In the genomic region with DNA sequence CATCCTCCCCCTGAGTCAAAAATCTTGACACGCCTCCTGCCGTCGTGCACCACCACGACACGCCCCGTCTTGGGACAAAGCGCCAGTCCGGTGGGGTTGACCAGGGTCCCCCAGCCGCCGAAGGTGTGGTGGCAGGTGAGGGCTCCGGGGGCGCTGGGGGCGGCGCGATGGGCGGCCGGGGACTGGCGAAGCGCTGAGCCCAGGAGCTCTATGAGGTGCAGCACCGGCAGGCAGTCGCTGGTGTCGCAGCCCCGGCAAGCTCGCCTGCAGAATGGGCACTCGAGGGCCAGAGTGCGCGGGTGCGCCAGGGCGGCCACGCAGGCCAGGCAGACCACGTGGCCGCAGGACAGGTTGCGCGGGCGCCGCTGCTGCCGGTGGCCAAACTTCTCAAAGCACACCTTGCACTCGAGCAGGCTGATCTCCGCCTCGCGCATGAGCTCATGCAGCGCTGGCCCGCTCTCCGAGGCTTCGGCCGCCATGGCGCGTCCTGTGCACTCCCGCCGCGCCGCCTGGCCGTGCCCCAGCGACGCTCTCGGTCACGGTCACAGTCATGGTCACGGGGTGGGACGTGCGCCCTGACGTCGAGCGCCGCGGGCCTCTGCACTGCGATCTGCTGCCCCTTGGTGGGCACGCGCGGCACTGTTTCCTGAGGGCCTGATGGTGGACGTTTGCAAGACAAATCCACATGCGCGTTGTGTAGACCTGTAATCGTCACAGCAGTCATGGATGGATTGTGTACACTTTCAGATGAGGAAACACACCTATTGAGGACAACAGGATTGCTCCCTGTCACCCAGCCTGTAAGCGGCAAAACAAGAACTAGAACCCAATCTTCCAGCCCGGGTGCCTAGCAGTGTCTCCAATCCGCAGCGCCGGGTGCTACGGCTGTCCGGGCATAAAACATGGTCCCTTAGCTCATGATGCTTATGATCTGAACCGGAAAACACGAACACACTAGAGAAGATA, we compare ENCODE assay signal across 1 cellular context.
A peak's percentile ranks its signal among the peaks of the same experiment; 100 is the strongest.
TF ChIP-seq lines count a peak whose summit lies in the region.

A gene (minus strand): TSS at position 550 of the 966 bp plus-strand sequence. CDS start 71 bp downstream, at position 479.

TF ChIP-seq in HepG2, 621 proteins besides CTCF, POLR2A, EP300 and RAD21 (continued from another document and continues in another):
- TF ChIP-seq, protein P1, sequence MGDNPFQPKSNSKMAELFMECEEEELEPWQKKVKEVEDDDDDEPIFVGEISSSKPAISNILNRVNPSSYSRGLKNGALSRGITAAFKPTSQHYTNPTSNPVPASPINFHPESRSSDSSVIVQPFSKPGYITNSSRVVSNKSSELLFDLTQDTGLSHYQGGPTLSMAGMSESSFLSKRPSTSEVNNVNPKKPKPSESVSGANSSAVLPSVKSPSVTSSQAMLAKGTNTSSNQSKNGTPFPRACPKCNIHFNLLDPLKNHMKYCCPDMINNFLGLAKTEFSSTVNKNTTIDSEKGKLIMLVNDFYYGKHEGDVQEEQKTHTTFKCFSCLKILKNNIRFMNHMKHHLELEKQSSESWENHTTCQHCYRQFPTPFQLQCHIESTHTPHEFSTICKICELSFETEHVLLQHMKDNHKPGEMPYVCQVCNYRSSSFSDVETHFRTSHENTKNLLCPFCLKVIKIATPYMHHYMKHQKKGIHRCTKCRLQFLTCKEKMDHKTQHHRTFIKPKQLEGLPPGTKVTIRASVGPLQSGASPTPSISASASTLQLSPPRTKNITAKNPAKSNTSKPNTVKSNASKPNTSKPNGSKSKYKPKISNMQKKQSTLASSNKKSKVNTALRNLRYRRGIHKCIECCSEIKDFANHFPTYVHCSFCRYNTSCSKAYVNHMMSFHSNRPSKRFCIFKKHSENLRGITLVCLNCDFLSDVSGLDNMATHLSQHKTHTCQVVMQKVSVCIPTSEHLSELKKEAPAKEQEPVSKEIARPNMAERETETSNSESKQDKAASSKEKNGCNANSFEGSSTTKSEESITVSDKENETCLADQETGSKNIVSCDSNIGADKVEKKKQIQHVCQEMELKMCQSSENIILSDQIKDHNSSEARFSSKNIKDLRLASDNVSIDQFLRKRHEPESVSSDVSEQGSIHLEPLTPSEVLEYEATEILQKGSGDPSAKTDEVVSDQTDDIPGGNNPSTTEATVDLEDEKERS (CRISPR knock-in tag; IDR thresholded peaks at IDR 0.05): peak; percentile 97
- peak; percentile 96 for TF ChIP-seq ZNF556 (CRISPR knock-in tag; IDR thresholded peaks at IDR 0.05; ENCODE audit: borderline replicate concordance)
- TF ChIP-seq CREB1 (IDR thresholded peaks at IDR 0.05): peak; percentile 89
- TF ChIP-seq CREB1 (CRISPR knock-in tag; IDR thresholded peaks at IDR 0.05): no peak
- TF ChIP-seq PTBP1 (IDR thresholded peaks at IDR 0.05; ENCODE audit: low read depth, low read length, poor library complexity, severe bottlenecking): no peak
- TF ChIP-seq ADNP (CRISPR knock-in tag; IDR thresholded peaks at IDR 0.05): no peak
- TF ChIP-seq, protein P2, sequence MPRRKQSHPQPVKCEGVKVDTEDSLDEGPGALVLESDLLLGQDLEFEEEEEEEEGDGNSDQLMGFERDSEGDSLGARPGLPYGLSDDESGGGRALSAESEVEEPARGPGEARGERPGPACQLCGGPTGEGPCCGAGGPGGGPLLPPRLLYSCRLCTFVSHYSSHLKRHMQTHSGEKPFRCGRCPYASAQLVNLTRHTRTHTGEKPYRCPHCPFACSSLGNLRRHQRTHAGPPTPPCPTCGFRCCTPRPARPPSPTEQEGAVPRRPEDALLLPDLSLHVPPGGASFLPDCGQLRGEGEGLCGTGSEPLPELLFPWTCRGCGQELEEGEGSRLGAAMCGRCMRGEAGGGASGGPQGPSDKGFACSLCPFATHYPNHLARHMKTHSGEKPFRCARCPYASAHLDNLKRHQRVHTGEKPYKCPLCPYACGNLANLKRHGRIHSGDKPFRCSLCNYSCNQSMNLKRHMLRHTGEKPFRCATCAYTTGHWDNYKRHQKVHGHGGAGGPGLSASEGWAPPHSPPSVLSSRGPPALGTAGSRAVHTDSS (CRISPR knock-in tag; conservative IDR thresholded peaks at IDR 0.05): 0 out of 2 replicates have a peak, but pooled peaks have one; percentile 52
- peak; percentile 89 for TF ChIP-seq KMT2B (CRISPR knock-in tag; IDR thresholded peaks at IDR 0.05)
- TF ChIP-seq ZC3H13 (CRISPR knock-in tag; IDR thresholded peaks at IDR 0.05): peak; percentile 92
- peak; percentile 100 for TF ChIP-seq TBL1XR1 (IDR thresholded peaks at IDR 0.05; ENCODE audit: borderline replicate concordance, low read length, partially characterized antibody)
- TF ChIP-seq EZH2 (conservative IDR thresholded peaks at IDR 0.05; ENCODE audit: low read depth, low read length): no peak
- no peak; the same call in 1 of the 2 replicates for TF ChIP-seq ZNF234 (CRISPR knock-in tag; conservative IDR thresholded peaks at IDR 0.05)
- peak; percentile 100 for TF ChIP-seq POGZ (CRISPR knock-in tag; IDR thresholded peaks at IDR 0.05)
- no peak; the same call in 1 of the 2 replicates for TF ChIP-seq SOX13 (IDR thresholded peaks at IDR 0.05)
- TF ChIP-seq SOX13 (CRISPR knock-in tag; conservative IDR thresholded peaks at IDR 0.05 in 1 of 2, IDR thresholded peaks at IDR 0.05 in 1 of 2): peak in 1 of 2 experiments; percentile 88; a peak in 2 of 4 replicates
- TF ChIP-seq REL (CRISPR knock-in tag; conservative IDR thresholded peaks at IDR 0.05): peak; percentile 89; the same call in 1 of the 2 replicates
- TF ChIP-seq PRPF4 (IDR thresholded peaks at IDR 0.05; ENCODE audit: low read depth, low read length, poor library complexity, severe bottlenecking): no peak
- TF ChIP-seq, protein P3, sequence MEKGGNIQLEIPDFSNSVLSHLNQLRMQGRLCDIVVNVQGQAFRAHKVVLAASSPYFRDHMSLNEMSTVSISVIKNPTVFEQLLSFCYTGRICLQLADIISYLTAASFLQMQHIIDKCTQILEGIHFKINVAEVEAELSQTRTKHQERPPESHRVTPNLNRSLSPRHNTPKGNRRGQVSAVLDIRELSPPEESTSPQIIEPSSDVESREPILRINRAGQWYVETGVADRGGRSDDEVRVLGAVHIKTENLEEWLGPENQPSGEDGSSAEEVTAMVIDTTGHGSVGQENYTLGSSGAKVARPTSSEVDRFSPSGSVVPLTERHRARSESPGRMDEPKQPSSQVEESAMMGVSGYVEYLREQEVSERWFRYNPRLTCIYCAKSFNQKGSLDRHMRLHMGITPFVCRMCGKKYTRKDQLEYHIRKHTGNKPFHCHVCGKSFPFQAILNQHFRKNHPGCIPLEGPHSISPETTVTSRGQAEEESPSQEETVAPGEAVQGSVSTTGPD (CRISPR knock-in tag; IDR thresholded peaks at IDR 0.05): no peak
- 0 out of 2 replicates have a peak, but pooled peaks have one; percentile 68 for TF ChIP-seq ZNF17 (CRISPR knock-in tag; IDR thresholded peaks at IDR 0.05)
- TF ChIP-seq, protein P4, sequence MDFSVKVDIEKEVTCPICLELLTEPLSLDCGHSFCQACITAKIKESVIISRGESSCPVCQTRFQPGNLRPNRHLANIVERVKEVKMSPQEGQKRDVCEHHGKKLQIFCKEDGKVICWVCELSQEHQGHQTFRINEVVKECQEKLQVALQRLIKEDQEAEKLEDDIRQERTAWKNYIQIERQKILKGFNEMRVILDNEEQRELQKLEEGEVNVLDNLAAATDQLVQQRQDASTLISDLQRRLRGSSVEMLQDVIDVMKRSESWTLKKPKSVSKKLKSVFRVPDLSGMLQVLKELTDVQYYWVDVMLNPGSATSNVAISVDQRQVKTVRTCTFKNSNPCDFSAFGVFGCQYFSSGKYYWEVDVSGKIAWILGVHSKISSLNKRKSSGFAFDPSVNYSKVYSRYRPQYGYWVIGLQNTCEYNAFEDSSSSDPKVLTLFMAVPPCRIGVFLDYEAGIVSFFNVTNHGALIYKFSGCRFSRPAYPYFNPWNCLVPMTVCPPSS (IDR thresholded peaks at IDR 0.05): no peak
- TF ChIP-seq MED13 (CRISPR knock-in tag; IDR thresholded peaks at IDR 0.05): no peak
- TF ChIP-seq SMARCC2 (IDR thresholded peaks at IDR 0.05): no peak
- TF ChIP-seq, protein P5, sequence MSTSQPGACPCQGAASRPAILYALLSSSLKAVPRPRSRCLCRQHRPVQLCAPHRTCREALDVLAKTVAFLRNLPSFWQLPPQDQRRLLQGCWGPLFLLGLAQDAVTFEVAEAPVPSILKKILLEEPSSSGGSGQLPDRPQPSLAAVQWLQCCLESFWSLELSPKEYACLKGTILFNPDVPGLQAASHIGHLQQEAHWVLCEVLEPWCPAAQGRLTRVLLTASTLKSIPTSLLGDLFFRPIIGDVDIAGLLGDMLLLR (CRISPR knock-in tag; IDR thresholded peaks at IDR 0.05): peak; percentile 98
- TF ChIP-seq, protein P6, sequence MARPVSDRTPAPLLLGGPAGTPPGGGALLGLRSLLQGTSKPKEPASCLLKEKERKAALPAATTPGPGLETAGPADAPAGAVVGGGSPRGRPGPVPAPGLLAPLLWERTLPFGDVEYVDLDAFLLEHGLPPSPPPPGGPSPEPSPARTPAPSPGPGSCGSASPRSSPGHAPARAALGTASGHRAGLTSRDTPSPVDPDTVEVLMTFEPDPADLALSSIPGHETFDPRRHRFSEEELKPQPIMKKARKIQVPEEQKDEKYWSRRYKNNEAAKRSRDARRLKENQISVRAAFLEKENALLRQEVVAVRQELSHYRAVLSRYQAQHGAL (CRISPR knock-in tag; IDR thresholded peaks at IDR 0.05; ENCODE audit: not compliant biosample characterization): no peak
- TF ChIP-seq ATF7-NPFF (CRISPR knock-in tag; IDR thresholded peaks at IDR 0.05; ENCODE audit: low read depth): peak; percentile 100
- no peak for TF ChIP-seq ZNF207 (IDR thresholded peaks at IDR 0.05; ENCODE audit: borderline replicate concordance)
- no peak; the same call in 1 of the 2 replicates for TF ChIP-seq ZNF75D (CRISPR knock-in tag; IDR thresholded peaks at IDR 0.05; ENCODE audit: borderline replicate concordance)
- peak; percentile 100 for TF ChIP-seq DNMT1 (CRISPR knock-in tag; IDR thresholded peaks at IDR 0.05)
- peak; percentile 91; the same call in 1 of the 2 replicates for TF ChIP-seq ZNF772 (CRISPR knock-in tag; IDR thresholded peaks at IDR 0.05)
- peak; percentile 70 for TF ChIP-seq MED8 (CRISPR knock-in tag; IDR thresholded peaks at IDR 0.05; ENCODE audit: insufficient replicate concordance)
- TF ChIP-seq ZNF766 (CRISPR knock-in tag; IDR thresholded peaks at IDR 0.05; ENCODE audit: borderline replicate concordance): peak; percentile 95; the same call in 1 of the 2 replicates
- no peak for TF ChIP-seq PCBP2 (optimal IDR thresholded peaks at IDR 0.05; ENCODE audit: low read depth, low read length, poor library complexity, severe bottlenecking)
- peak; percentile 90 for TF ChIP-seq FOXA3 (CRISPR knock-in tag; IDR thresholded peaks at IDR 0.05)
- TF ChIP-seq SMAD1 (CRISPR knock-in tag; IDR thresholded peaks at IDR 0.05; ENCODE audit: borderline replicate concordance, low read depth): peak; percentile 98; the same call in 1 of the 2 replicates
- TF ChIP-seq, protein P7, sequence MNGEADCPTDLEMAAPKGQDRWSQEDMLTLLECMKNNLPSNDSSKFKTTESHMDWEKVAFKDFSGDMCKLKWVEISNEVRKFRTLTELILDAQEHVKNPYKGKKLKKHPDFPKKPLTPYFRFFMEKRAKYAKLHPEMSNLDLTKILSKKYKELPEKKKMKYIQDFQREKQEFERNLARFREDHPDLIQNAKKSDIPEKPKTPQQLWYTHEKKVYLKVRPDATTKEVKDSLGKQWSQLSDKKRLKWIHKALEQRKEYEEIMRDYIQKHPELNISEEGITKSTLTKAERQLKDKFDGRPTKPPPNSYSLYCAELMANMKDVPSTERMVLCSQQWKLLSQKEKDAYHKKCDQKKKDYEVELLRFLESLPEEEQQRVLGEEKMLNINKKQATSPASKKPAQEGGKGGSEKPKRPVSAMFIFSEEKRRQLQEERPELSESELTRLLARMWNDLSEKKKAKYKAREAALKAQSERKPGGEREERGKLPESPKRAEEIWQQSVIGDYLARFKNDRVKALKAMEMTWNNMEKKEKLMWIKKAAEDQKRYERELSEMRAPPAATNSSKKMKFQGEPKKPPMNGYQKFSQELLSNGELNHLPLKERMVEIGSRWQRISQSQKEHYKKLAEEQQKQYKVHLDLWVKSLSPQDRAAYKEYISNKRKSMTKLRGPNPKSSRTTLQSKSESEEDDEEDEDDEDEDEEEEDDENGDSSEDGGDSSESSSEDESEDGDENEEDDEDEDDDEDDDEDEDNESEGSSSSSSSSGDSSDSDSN (CRISPR knock-in tag; IDR thresholded peaks at IDR 0.05): peak; percentile 87
- no peak for TF ChIP-seq ZNF557 (CRISPR knock-in tag; IDR thresholded peaks at IDR 0.05)
- TF ChIP-seq PRMT3 (CRISPR knock-in tag; IDR thresholded peaks at IDR 0.05; ENCODE audit: borderline replicate concordance, low read depth): peak; percentile 99
- TF ChIP-seq, protein P8, sequence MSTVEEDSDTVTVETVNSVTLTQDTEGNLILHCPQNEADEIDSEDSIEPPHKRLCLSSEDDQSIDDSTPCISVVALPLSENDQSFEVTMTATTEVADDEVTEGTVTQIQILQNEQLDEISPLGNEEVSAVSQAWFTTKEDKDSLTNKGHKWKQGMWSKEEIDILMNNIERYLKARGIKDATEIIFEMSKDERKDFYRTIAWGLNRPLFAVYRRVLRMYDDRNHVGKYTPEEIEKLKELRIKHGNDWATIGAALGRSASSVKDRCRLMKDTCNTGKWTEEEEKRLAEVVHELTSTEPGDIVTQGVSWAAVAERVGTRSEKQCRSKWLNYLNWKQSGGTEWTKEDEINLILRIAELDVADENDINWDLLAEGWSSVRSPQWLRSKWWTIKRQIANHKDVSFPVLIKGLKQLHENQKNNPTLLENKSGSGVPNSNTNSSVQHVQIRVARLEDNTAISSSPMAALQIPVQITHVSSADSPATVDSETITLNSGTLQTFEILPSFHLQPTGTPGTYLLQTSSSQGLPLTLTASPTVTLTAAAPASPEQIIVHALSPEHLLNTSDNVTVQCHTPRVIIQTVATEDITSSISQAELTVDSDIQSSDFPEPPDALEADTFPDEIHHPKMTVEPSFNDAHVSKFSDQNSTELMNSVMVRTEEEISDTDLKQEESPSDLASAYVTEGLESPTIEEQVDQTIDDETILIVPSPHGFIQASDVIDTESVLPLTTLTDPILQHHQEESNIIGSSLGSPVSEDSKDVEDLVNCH (CRISPR knock-in tag; IDR thresholded peaks at IDR 0.05): peak; percentile 92; the same call in 1 of the 2 replicates
- TF ChIP-seq, protein P9, sequence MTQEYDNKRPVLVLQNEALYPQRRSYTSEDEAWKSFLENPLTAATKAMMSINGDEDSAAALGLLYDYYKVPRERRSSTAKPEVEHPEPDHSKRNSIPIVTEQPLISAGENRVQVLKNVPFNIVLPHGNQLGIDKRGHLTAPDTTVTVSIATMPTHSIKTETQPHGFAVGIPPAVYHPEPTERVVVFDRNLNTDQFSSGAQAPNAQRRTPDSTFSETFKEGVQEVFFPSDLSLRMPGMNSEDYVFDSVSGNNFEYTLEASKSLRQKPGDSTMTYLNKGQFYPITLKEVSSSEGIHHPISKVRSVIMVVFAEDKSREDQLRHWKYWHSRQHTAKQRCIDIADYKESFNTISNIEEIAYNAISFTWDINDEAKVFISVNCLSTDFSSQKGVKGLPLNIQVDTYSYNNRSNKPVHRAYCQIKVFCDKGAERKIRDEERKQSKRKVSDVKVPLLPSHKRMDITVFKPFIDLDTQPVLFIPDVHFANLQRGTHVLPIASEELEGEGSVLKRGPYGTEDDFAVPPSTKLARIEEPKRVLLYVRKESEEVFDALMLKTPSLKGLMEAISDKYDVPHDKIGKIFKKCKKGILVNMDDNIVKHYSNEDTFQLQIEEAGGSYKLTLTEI (CRISPR knock-in tag; conservative IDR thresholded peaks at IDR 0.05): no peak
- TF ChIP-seq ZFP41 (CRISPR knock-in tag; IDR thresholded peaks at IDR 0.05; ENCODE audit: borderline replicate concordance): peak; percentile 94; the same call in 1 of the 2 replicates
